ENCODE assay signal across 20 cellular contexts in the genomic region with DNA sequence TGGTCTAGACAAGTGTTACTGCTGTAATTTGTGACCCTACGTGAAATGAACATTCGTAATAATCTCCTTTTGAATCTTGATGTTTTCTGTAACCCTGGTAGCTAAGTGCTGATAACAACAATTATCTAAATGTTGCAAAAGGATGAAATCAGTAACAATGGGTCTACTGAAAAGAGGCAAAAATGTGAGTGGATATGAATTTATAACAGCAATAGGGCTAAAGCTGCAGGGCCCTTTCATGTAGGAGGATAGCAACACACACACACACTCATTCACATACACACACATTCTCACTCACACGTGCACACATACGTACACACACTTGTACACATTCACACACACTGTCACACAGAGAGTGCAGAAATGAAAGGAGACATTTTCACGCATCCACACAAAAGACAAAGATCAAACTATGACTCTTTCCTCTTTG.
DNase-seq lines count a peak whose midpoint lies in the region; ATAC-seq, FAIRE-seq and TF ChIP-seq lines count a peak whose summit lies in the region.
"Had no signal": no experiment of that assay in that cellular context is flagged by ENCODE, and none has a peak within 500 bp of the region (broad histone marks: within the 10 kb centered on the region; RNA-seq: fewer than 3 reads in every experiment).

No MANE protein-coding gene starts in this region.

- FAIRE-seq in K562 (lab: Jason Lieb, UNC): no peak
- peak; percentile 65 for FAIRE-seq in islet of Langerhans (lab: Jason Lieb, UNC)
- FAIRE-seq: G401.6, GM12891, HepG2 had no signal

- no peaks in the 10 kb centered on the region for H3K79me2 ChIP-seq in SK-N-SH (ENCODE audit: insufficient read depth)
- no peaks in the 10 kb centered on the region for H3K79me2 ChIP-seq in K562 (ENCODE audit: control insufficient read depth, insufficient read depth, low read length)

- no TSS peak for BruUV-seq in K562 (replicated peaks; lab: Mats Ljungman, UMichigan)

- H3K9ac ChIP-seq in SK-N-SH: no peak overlapping the region
- no peak overlapping the region for H3K9ac ChIP-seq in K562 (ENCODE audit: insufficient read depth in 1 of 2, low read depth in 2 of 2, low read length in 2 of 2)

- H3K9me2 ChIP-seq in SK-N-SH: no peaks in the 10 kb centered on the region

- no peak for DNase-seq in SK-N-SH
- DNase-seq in K562 (ENCODE audit: extremely low read depth in 1 of 4, low spot score in 3 of 4): no peak
- no peak for DNase-seq in AML-193 (lab: John Stamatoyannopoulos, UW)
- DNase-seq in NCI-H524 treated with DMSO at 0.1 percent for 48 hours (lab: John Stamatoyannopoulos, UW): no peak
- no peak for DNase-seq in kidney tubule cell (ENCODE audit: low spot score)
- DNase-seq in posterior cingulate gyrus: no peak
- DNase-seq: 8988T, DMS79 treated with DMSO at 0.1 percent for 48 hours, HFFc6, MM.1S, NCI-H1105, NCI-H1694 treated with DMSO at 0.1 percent for 48 hours, NCI-H510A, T-helper 1 cell had no signal

- H2AFZ ChIP-seq in SK-N-SH (ENCODE audit: low read depth): no peak overlapping the region
- no peak overlapping the region for H2AFZ ChIP-seq in K562 (ENCODE audit: low read depth, low read length)
- H2AFZ ChIP-seq: GM23338 had no signal

- ATAC-seq in SK-N-SH treated with all-trans-retinoic acid at 6 μM for 48 hours (no peak), K562 (peak; percentile 16)
- ATAC-seq: GM23338 had no signal

- H3K4me1 ChIP-seq in SK-N-SH (ENCODE audit: control insufficient read depth in 1 of 2, insufficient read depth in 2 of 2, low read depth in 1 of 2, low read length in 1 of 2): peaks cover 14 to 35% of the 10 kb centered on the region in 2 experiments
- peaks cover 0 to 32% of the 10 kb centered on the region in 2 experiments; a peak in 3 of 5 replicates for H3K4me1 ChIP-seq in K562 (replicated peaks in 1 of 2; ENCODE audit: control insufficient read depth in 2 of 2, insufficient read depth in 2 of 2, low read length in 2 of 2)

- TF ChIP-seq EP300 in SK-N-SH (IDR thresholded peaks at IDR 0.05; ENCODE audit: borderline replicate concordance in 1 of 2, low read depth in 1 of 2, low read length in 1 of 2): peak in 1 of 2 experiments; percentile 25; a peak in 1 of 4 replicates
- no peak for TF ChIP-seq EP300 in K562 (IDR thresholded peaks at IDR 0.05; ENCODE audit: low read length)

- H3K36me3 ChIP-seq in SK-N-SH (replicated peaks in 1 of 2; ENCODE audit: control insufficient read depth in 1 of 2, insufficient read depth in 2 of 2, low read length in 1 of 2): no peaks in the 10 kb centered on the region
- no peaks in the 10 kb centered on the region for H3K36me3 ChIP-seq in K562 (ENCODE audit: control insufficient read depth, insufficient read depth, low read length)

- POLR2A ChIA-PET in SK-N-SH (lab: Yijun Ruan, JAX): interaction anchor here (0.6 to 1.5 kb wide), 2 partner anchors 28 to 399 kb away, joined by 4 to 5 read pairs; no protein-coding TSS in a partner anchor
- POLR2A ChIA-PET in K562 (lab: Yijun Ruan, JAX): interaction anchor here (0.6 to 2.6 kb wide), 7 partner anchors 13 to 388 kb away, joined by 3 to 7 read pairs (median 3); no protein-coding TSS in a partner anchor

- in situ Hi-C loops in K562 (cut with MboI): no loop called here

- TF ChIP-seq CTCF in SK-N-SH (IDR thresholded peaks at IDR 0.05): no peak
- TF ChIP-seq CTCF in K562 (IDR thresholded peaks at IDR 0.05 in 2 of 3, conservative IDR thresholded peaks at IDR 0.05 in 1 of 3; ENCODE audit: insufficient read depth in 2 of 3, low read depth in 1 of 3, low read length in 3 of 3): no peak

- CTCF ChIA-PET in SK-N-SH (lab: Yijun Ruan, JAX) (interaction anchor here (0.6 to 2.4 kb wide), 5 partner anchors 14 to 671 kb away, joined by 3 to 9 read pairs (median 3); no protein-coding TSS in a partner anchor), K562 (lab: Yijun Ruan, JAX; ENCODE audit: low intra/inter-chr PET ratio) (no interaction called here)

- H4K20me1 ChIP-seq in SK-N-SH (ENCODE audit: insufficient read depth): no peaks in the 10 kb centered on the region
- H4K20me1 ChIP-seq in K562 (replicated peaks; ENCODE audit: control insufficient read depth, insufficient read depth, low read length): no peaks in the 10 kb centered on the region

- no peaks in the 10 kb centered on the region for H3K27me3 ChIP-seq in SK-N-SH (ENCODE audit: insufficient read depth)
- no peaks in the 10 kb centered on the region for H3K27me3 ChIP-seq in K562 (ENCODE audit: control insufficient read depth in 2 of 2, insufficient read depth in 2 of 2, low read length in 2 of 2)

- TF ChIP-seq RAD21 in SK-N-SH (IDR thresholded peaks at IDR 0.05; ENCODE audit: low read length): no peak
- no peak for TF ChIP-seq RAD21 in K562 (CRISPR knock-in tag; conservative IDR thresholded peaks at IDR 0.05 in 1 of 2, IDR thresholded peaks at IDR 0.05 in 1 of 2)

- peak overlapping the region; percentile 22 to 93; a peak in 3 of 4 replicates for H3K27ac ChIP-seq in SK-N-SH (ENCODE audit: low read depth in 2 of 2, low read length in 1 of 2)
- peak overlapping the region; percentile 44 for H3K27ac ChIP-seq in K562 (ENCODE audit: extremely low read depth, low read depth, low read length)

- no peak overlapping the region for H3K4me3 ChIP-seq in SK-N-SH (ENCODE audit: low read depth in 2 of 2, low read length in 1 of 2)
- H3K4me3 ChIP-seq in K562: no peak overlapping the region
- H3K4me3 ChIP-seq: GM23338 had no signal

- WGBS in SK-N-SH (ENCODE audit: low lambda C conversion rate): 93% methylated on average over 5 of the region's 5 CpGs
- WGBS in K562 (ENCODE audit: insufficient coverage, low coverage, missing lambda C conversion rate): 29% methylated on average over 5 of the region's 5 CpGs

- H3K4me2 ChIP-seq in SK-N-SH (no peak overlapping the region), K562 (ENCODE audit: insufficient read depth, low read length) (no peak overlapping the region; the same call in 1 of the 2 replicates)
- H3K4me2 ChIP-seq: GM23338 had no signal

- no peaks in the 10 kb centered on the region for H3K9me1 ChIP-seq in K562 (ENCODE audit: control insufficient read depth, insufficient read depth, low read length)

- intact Hi-C loops in K562 (cut with micrococcal nuclease) (loop anchor here (5.0 kb wide), 1 partner anchor 69 kb away; no protein-coding TSS in a partner anchor), posterior cingulate gyrus (cut with DNase I) (no loop called here)

- peaks cover 27% of the 10 kb centered on the region for H3F3A ChIP-seq in SK-N-SH (replicated peaks; ENCODE audit: insufficient read depth)

- no peaks in the 10 kb centered on the region for H3K9me3 ChIP-seq in SK-N-SH
- H3K9me3 ChIP-seq in K562 (replicated peaks; ENCODE audit: control insufficient read depth, insufficient read depth, low read depth, low read length): no peaks in the 10 kb centered on the region

- no peak for TF ChIP-seq POLR2A in K562 (conservative IDR thresholded peaks at IDR 0.05)

TF ChIP-seq in SK-N-SH, 30 proteins besides CTCF, POLR2A, EP300 and RAD21:
- TF ChIP-seq GATA2 (CRISPR knock-in tag; IDR thresholded peaks at IDR 0.05): peak; percentile 73
- TF ChIP-seq TAF1 (IDR thresholded peaks at IDR 0.05; ENCODE audit: borderline replicate concordance, low read depth, low read length): no peak

TF ChIP-seq in SK-N-SH treated with all-trans-retinoic acid at 6 μM for 48 hours, 23 proteins besides CTCF, POLR2A, EP300 and RAD21 (continues in another document):
- TF ChIP-seq PPARA (CRISPR knock-in tag; IDR thresholded peaks at IDR 0.05; ENCODE audit: borderline replicate concordance) (no peak), ZFP30 (CRISPR knock-in tag; IDR thresholded peaks at IDR 0.05) (no peak), ZC3H10 (CRISPR knock-in tag; IDR thresholded peaks at IDR 0.05) (no peak), ZNF70 (CRISPR knock-in tag; IDR thresholded peaks at IDR 0.05) (no peak), CSDC2 (CRISPR knock-in tag; IDR thresholded peaks at IDR 0.05) (no peak), OSR1 (CRISPR knock-in tag; IDR thresholded peaks at IDR 0.05) (no peak)
- TF ChIP-seq, protein P1, sequence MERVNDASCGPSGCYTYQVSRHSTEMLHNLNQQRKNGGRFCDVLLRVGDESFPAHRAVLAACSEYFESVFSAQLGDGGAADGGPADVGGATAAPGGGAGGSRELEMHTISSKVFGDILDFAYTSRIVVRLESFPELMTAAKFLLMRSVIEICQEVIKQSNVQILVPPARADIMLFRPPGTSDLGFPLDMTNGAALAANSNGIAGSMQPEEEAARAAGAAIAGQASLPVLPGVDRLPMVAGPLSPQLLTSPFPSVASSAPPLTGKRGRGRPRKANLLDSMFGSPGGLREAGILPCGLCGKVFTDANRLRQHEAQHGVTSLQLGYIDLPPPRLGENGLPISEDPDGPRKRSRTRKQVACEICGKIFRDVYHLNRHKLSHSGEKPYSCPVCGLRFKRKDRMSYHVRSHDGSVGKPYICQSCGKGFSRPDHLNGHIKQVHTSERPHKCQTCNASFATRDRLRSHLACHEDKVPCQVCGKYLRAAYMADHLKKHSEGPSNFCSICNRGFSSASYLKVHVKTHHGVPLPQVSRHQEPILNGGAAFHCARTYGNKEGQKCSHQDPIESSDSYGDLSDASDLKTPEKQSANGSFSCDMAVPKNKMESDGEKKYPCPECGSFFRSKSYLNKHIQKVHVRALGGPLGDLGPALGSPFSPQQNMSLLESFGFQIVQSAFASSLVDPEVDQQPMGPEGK (CRISPR knock-in tag; IDR thresholded peaks at IDR 0.05; ENCODE audit: borderline replicate concordance): no peak

TF ChIP-seq in K562, 482 proteins besides CTCF, POLR2A, EP300 and RAD21 (continues in another document):
- TF ChIP-seq, protein P2, sequence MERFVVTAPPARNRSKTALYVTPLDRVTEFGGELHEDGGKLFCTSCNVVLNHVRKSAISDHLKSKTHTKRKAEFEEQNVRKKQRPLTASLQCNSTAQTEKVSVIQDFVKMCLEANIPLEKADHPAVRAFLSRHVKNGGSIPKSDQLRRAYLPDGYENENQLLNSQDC (CRISPR knock-in tag; IDR thresholded peaks at IDR 0.05): no peak
- TF ChIP-seq ZNF76 (CRISPR knock-in tag; IDR thresholded peaks at IDR 0.05; ENCODE audit: borderline replicate concordance): no peak
- TF ChIP-seq, protein P3, sequence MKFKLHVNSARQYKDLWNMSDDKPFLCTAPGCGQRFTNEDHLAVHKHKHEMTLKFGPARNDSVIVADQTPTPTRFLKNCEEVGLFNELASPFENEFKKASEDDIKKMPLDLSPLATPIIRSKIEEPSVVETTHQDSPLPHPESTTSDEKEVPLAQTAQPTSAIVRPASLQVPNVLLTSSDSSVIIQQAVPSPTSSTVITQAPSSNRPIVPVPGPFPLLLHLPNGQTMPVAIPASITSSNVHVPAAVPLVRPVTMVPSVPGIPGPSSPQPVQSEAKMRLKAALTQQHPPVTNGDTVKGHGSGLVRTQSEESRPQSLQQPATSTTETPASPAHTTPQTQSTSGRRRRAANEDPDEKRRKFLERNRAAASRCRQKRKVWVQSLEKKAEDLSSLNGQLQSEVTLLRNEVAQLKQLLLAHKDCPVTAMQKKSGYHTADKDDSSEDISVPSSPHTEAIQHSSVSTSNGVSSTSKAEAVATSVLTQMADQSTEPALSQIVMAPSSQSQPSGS (CRISPR knock-in tag; IDR thresholded peaks at IDR 0.05): no peak
